37 cellular contexts compared by ENCODE assay signal in genomic region chr16:71986131-71986530, GRCh38. TPM values are rescaled to one million over a fixed set of nuclear protein-coding genes. Genes with fewer than 3 reads are reported as not detected.
"Had no signal": no experiment of that assay in that cellular context is flagged by ENCODE, and none has a peak within 500 bp of the region (broad histone marks: within the 10 kb centered on the region; RNA-seq: fewer than 3 reads in every experiment).

No MANE protein-coding gene starts in this region.

- H3K27ac Mint-ChIP-seq: activated B cell treated with CpG ODN at 0.5 μM for 24 hours; activated CD4-positive, alpha-beta memory T cell treated with anti-CD3 and anti-CD28 coated beads for 36 hours; activated CD4-positive, alpha-beta T cell treated with anti-CD3 and anti-CD28 coated beads, Interleukin-2, amount 10 ng/mL, durations not matched to agents 24 days and 14 days; activated CD8-positive, alpha-beta T cell treated with anti-CD3 and anti-CD28 coated beads for 36 hours; activated naive CD4-positive, alpha-beta T cell treated with anti-CD3 and anti-CD28 coated beads, Interleukin-2, amount 10 ng/mL, durations not matched to agents 7 days and 5 days; activated naive CD4-positive, alpha-beta T cell treated with anti-CD3 and anti-CD28 coated beads, Interleukin-2, amount 50 U/mL, for 24 hours; activated naive CD8-positive, alpha-beta T cell; activated naive CD8-positive, alpha-beta T cell treated with anti-CD3 and anti-CD28 coated beads, Interleukin-2, amount 10 ng/mL, durations not matched to agents 7 days and 5 days; activated naive CD8-positive, alpha-beta T cell treated with anti-CD3 and anti-CD28 coated beads, Interleukin-2, amount 50 U/mL, for 24 hours; activated T-helper 2 cell treated with anti-CD3 and anti-CD28 coated beads, Interferon-gamma antibody, Interleukin-2, Interleukin-4, amounts not matched to agents 10 μg/mL and 5 μg/mL and 100 μg/mL, durations not matched to agents 14 hours and 24 hours and 36 hours; brain; T-helper 1 cell treated with Interleukin-12 subunit alpha and Interleukin-12 subunit beta and Interleukin-4 antibody, amounts not matched to agents 30 μg/mL and 1 μg/mL, for 36 hours; T-helper 2 cell treated with Interferon-gamma antibody and Interleukin-4, amounts not matched to agents 5 μg/mL and 100 μg/mL, for 36 hours had no signal

- H3K4me1 ChIP-seq: ascending aorta had no signal

- ATAC-seq: activated CD8-positive, alpha-beta T cell treated with anti-CD3 and anti-CD28 coated beads for 36 hours; activated naive CD8-positive, alpha-beta T cell treated with anti-CD3 and anti-CD28 coated beads, Interleukin-2, amount 50 U/mL, for 24 hours had no signal

- H3K27me3 Mint-ChIP-seq: brain had no signal

- DNase-seq: activated B cell treated with CpG ODN at 0.5 μM for 24 hours; activated CD4-positive, alpha-beta memory T cell treated with anti-CD3 and anti-CD28 coated beads for 36 hours; activated CD4-positive, alpha-beta T cell treated with anti-CD3 and anti-CD28 coated beads for 4 hours; activated CD4-positive, alpha-beta T cell treated with anti-CD3 and anti-CD28 coated beads, Interleukin-2, amount 10 ng/mL, durations not matched to agents 24 days and 14 days; activated CD4-positive, alpha-beta T cell treated with anti-CD3 and anti-CD28 coated beads, Interleukin-2, amount 50 U/mL, for 1 hour; activated CD4-positive, alpha-beta T cell treated with anti-CD3 and anti-CD28 coated beads, Interleukin-2, amount 50 U/mL, for 4 hours; activated CD4-positive, CD25-positive, alpha-beta regulatory T cell treated with anti-CD3 and anti-CD28 coated beads, Interleukin-2, amount 50 U/mL, for 72 hours; activated CD8-positive, alpha-beta memory T cell treated with anti-CD3 and anti-CD28 coated beads, Interleukin-2, amount 50 U/mL, for 4 hours; activated CD8-positive, alpha-beta T cell treated with anti-CD3 and anti-CD28 coated beads for 36 hours; activated effector memory CD4-positive, alpha-beta T cell treated with Interleukin-2 at 50 U/mL for 16 hours; activated gamma-delta T cell; activated naive CD4-positive, alpha-beta T cell treated with anti-CD3 and anti-CD28 coated beads, Interleukin-2, amount 10 ng/mL, durations not matched to agents 7 days and 5 days; activated naive CD4-positive, alpha-beta T cell treated with Interleukin-2 at 50 U/mL for 16 hours; activated naive CD8-positive, alpha-beta T cell treated with anti-CD3 and anti-CD28 coated beads, Interleukin-2, amount 10 ng/mL, durations not matched to agents 7 days and 5 days; activated naive CD8-positive, alpha-beta T cell treated with anti-CD3 and anti-CD28 coated beads, Interleukin-2, amount 50 U/mL, for 24 hours; activated T-cell treated with anti-CD3 and anti-CD28 coated beads for 4 hours; activated T-cell treated with anti-CD3 and anti-CD28 coated beads, Interleukin-2, amount 50 U/mL, for 1 hour; activated T-cell treated with anti-CD3 and anti-CD28 coated beads, Interleukin-2, amount 50 U/mL, for 48 hours; amygdala; anterior cingulate cortex; caudate nucleus; cerebellar nuclear complex; T-helper 1 cell; T-helper 2 cell; T-helper 9 cell had no signal

- H3K27ac ChIP-seq: ascending aorta, cardiac muscle cell, VCaP had no signal

- H3K36me3 Mint-ChIP-seq: activated CD4-positive, alpha-beta memory T cell treated with anti-CD3 and anti-CD28 coated beads for 36 hours; activated naive CD4-positive, alpha-beta T cell treated with anti-CD3 and anti-CD28 coated beads, Interleukin-2, amount 10 ng/mL, durations not matched to agents 7 days and 5 days; activated naive CD4-positive, alpha-beta T cell treated with anti-CD3 and anti-CD28 coated beads, Interleukin-2, amount 50 U/mL, for 24 hours; activated naive CD8-positive, alpha-beta T cell; activated naive CD8-positive, alpha-beta T cell treated with anti-CD3 and anti-CD28 coated beads, Interleukin-2, amount 10 ng/mL, durations not matched to agents 7 days and 5 days; brain had no signal

- H3K4me1 Mint-ChIP-seq: activated B cell treated with CpG ODN at 0.5 μM for 24 hours; activated CD4-positive, alpha-beta T cell treated with anti-CD3 and anti-CD28 coated beads, Interleukin-2, amount 10 ng/mL, durations not matched to agents 24 days and 14 days; activated naive CD4-positive, alpha-beta T cell treated with anti-CD3 and anti-CD28 coated beads, Interleukin-2, amount 10 ng/mL, durations not matched to agents 7 days and 5 days; activated naive CD4-positive, alpha-beta T cell treated with anti-CD3 and anti-CD28 coated beads, Interleukin-2, amount 50 U/mL, for 24 hours; activated naive CD8-positive, alpha-beta T cell treated with anti-CD3 and anti-CD28 coated beads, Interleukin-2, amount 10 ng/mL, durations not matched to agents 7 days and 5 days; activated naive CD8-positive, alpha-beta T cell treated with anti-CD3 and anti-CD28 coated beads, Interleukin-2, amount 50 U/mL, for 24 hours; brain; central memory CD8-positive, alpha-beta T cell had no signal

- H3K27me3 ChIP-seq: ascending aorta, cardiac muscle cell had no signal

- H3K4me3 ChIP-seq: ascending aorta, cardiac muscle cell had no signal

- H3K9me3 Mint-ChIP-seq: activated B cell treated with CpG ODN at 0.5 μM for 24 hours; activated CD4-positive, alpha-beta memory T cell treated with anti-CD3 and anti-CD28 coated beads for 36 hours; activated CD4-positive, alpha-beta T cell treated with anti-CD3 and anti-CD28 coated beads, Interleukin-2, amount 10 ng/mL, durations not matched to agents 24 days and 14 days; activated CD8-positive, alpha-beta T cell treated with anti-CD3 and anti-CD28 coated beads for 36 hours; activated naive CD4-positive, alpha-beta T cell treated with anti-CD3 and anti-CD28 coated beads, Interleukin-2, amount 10 ng/mL, durations not matched to agents 7 days and 5 days; activated naive CD4-positive, alpha-beta T cell treated with anti-CD3 and anti-CD28 coated beads, Interleukin-2, amount 50 U/mL, for 24 hours; activated naive CD8-positive, alpha-beta T cell treated with anti-CD3 and anti-CD28 coated beads, Interleukin-2, amount 10 ng/mL, durations not matched to agents 7 days and 5 days; activated naive CD8-positive, alpha-beta T cell treated with anti-CD3 and anti-CD28 coated beads, Interleukin-2, amount 50 U/mL, for 24 hours; activated T-helper 2 cell treated with anti-CD3 and anti-CD28 coated beads, Interferon-gamma antibody, Interleukin-2, Interleukin-4, amounts not matched to agents 10 μg/mL and 5 μg/mL and 100 μg/mL, durations not matched to agents 14 hours and 24 hours and 36 hours; brain; central memory CD8-positive, alpha-beta T cell; T-helper 1 cell treated with Interleukin-12 subunit alpha and Interleukin-12 subunit beta and Interleukin-4 antibody, amounts not matched to agents 30 μg/mL and 1 μg/mL, for 36 hours; T-helper 2 cell treated with Interferon-gamma antibody and Interleukin-4, amounts not matched to agents 5 μg/mL and 100 μg/mL, for 36 hours had no signal

- H3K4me3 Mint-ChIP-seq: activated B cell treated with CpG ODN at 0.5 μM for 24 hours; activated CD4-positive, alpha-beta memory T cell treated with anti-CD3 and anti-CD28 coated beads for 36 hours; activated CD4-positive, alpha-beta T cell treated with anti-CD3 and anti-CD28 coated beads, Interleukin-2, amount 10 ng/mL, durations not matched to agents 24 days and 14 days; activated CD8-positive, alpha-beta T cell treated with anti-CD3 and anti-CD28 coated beads for 36 hours; activated naive CD4-positive, alpha-beta T cell treated with anti-CD3 and anti-CD28 coated beads, Interleukin-2, amount 10 ng/mL, durations not matched to agents 7 days and 5 days; activated naive CD4-positive, alpha-beta T cell treated with anti-CD3 and anti-CD28 coated beads, Interleukin-2, amount 50 U/mL, for 24 hours; activated naive CD8-positive, alpha-beta T cell; activated naive CD8-positive, alpha-beta T cell treated with anti-CD3 and anti-CD28 coated beads, Interleukin-2, amount 10 ng/mL, durations not matched to agents 7 days and 5 days; activated naive CD8-positive, alpha-beta T cell treated with anti-CD3 and anti-CD28 coated beads, Interleukin-2, amount 50 U/mL, for 24 hours; brain; central memory CD8-positive, alpha-beta T cell; T-helper 1 cell treated with Interleukin-12 subunit alpha and Interleukin-12 subunit beta and Interleukin-4 antibody, amounts not matched to agents 30 μg/mL and 1 μg/mL, for 36 hours; T-helper 2 cell treated with Interferon-gamma antibody and Interleukin-4, amounts not matched to agents 5 μg/mL and 100 μg/mL, for 36 hours had no signal

- H3K36me3 ChIP-seq: ascending aorta, cardiac muscle cell had no signal

- FAIRE-seq: bronchial epithelial cell, TTC549 had no signal

- H3K9me3 ChIP-seq: ascending aorta had no signal

RNA-seq across cellular contexts. Expression of gene PKD1L3, which starts 14.1 kb away (rescaled TPM):
- total RNA-seq: activated B cell treated with CpG ODN at 0.5 μM for 24 hours; activated CD4-positive, alpha-beta memory T cell treated with anti-CD3 and anti-CD28 coated beads for 36 hours; activated CD4-positive, alpha-beta T cell treated with anti-CD3 and anti-CD28 coated beads, Interleukin-2, amount 10 ng/mL, durations not matched to agents 24 days and 14 days; activated T-helper 2 cell treated with anti-CD3 and anti-CD28 coated beads, Interferon-gamma antibody, Interleukin-2, Interleukin-4, amounts not matched to agents 10 μg/mL and 5 μg/mL and 100 μg/mL, durations not matched to agents 14 hours and 24 hours and 36 hours; ascending aorta; bronchial epithelial cell; cardiac muscle cell had no signal
- polyA plus RNA-seq: cardiac muscle cell had no signal
